In the genomic region with DNA sequence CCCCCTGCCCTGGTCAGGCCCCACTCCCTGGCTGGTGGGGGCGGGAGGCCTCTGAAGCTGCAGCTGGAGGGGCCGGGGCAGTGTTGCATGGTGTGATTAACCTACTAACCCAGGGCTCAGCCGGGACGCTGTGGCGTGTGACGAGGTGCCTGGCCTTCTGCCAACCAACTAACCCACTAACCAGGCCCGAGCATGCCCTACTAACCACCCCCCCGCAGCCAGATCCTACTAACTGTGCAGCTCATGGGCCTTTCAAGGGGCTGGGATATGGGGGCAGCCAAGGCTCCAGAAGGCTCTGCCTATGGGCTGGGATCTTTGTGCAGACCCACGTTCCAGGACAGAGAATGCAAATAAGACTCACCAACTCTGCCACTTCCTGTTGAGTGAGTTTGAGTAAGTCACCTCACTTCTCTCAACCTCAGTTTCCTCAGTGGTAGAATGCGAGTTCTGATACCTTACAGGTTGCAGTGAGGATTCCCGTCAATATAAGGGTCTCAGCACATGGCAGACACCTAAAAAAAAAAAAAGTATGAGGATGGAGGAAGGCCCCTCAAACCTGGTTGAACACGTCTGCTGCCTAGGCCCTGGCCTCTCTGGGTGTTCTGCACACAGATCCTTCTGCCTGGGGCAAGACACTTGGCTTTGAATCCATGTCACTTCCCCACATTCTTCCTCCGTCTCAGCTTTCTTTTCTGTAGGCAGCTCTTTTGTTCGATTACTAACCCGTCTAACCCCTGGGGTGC, we compare ENCODE assay signal across 9 cellular contexts.
DNase-seq lines count a peak whose midpoint lies in the region; ATAC-seq, FAIRE-seq and TF ChIP-seq lines count a peak whose summit lies in the region.
"Had no signal": no experiment of that assay in that cellular context is flagged by ENCODE, and none has a peak within 500 bp of the region (broad histone marks: within the 10 kb centered on the region; RNA-seq: fewer than 3 reads in every experiment).

No MANE protein-coding gene starts in this region.

- peak overlapping the region in 1 of 2 donors; percentile 90 for H3K4me3 ChIP-seq in muscle layer of duodenum (ENCODE audit: low read depth in 1 of 2, low read length in 2 of 2)

- H3K27me3 ChIP-seq in muscle layer of duodenum (ENCODE audit: low read depth, low read length): no peaks in the 10 kb centered on the region

- no peak for TF ChIP-seq POLR2A in H54 (IDR thresholded peaks at IDR 0.05; ENCODE audit: low read depth, low read length)

- peaks cover 7 to 30% of the 10 kb centered on the region in 2 donors for H3K4me1 ChIP-seq in muscle layer of duodenum (ENCODE audit: control insufficient read depth in 1 of 2, insufficient read depth in 2 of 2, low read length in 2 of 2)

- H3K27ac ChIP-seq in angular gyrus (ENCODE audit: low read depth, low read length): peak overlapping the region; percentile 95
- H3K27ac ChIP-seq in muscle layer of duodenum (ENCODE audit: low read length): peak overlapping the region; percentile 98

- peak; percentile 47 for ATAC-seq in stimulated activated naive CD8-positive, alpha-beta T cell treated with anti-CD3 and anti-CD28 coated beads, Interleukin-15, Interleukin-2, amounts not matched to agents 100 U/mL and 50 U/mL, for 24 hours

- H3K36me3 ChIP-seq in muscle layer of duodenum (ENCODE audit: control insufficient read depth in 1 of 2, insufficient read depth in 2 of 2, low read length in 2 of 2): peaks cover 0 to 7% of the 10 kb centered on the region in 2 donors

- H3K9me3 ChIP-seq in muscle layer of duodenum (ENCODE audit: control insufficient read depth in 1 of 2, low read length in 2 of 2): no peaks in the 10 kb centered on the region
- H3K9me3 ChIP-seq: A549 had no signal

- DNase-seq in NCI-H1417 (lab: John Stamatoyannopoulos, UW): peak; percentile 9 to 59 (median 52)
- DNase-seq in NCI-H1417 treated with DMSO at 0.1 percent for 48 hours (lab: John Stamatoyannopoulos, UW): no peak
- peak; percentile 41 to 81 (median 67) for DNase-seq in T-helper 1 cell
- DNase-seq in stimulated activated naive CD8-positive, alpha-beta T cell treated with anti-CD3 and anti-CD28 coated beads, Interleukin-15, Interleukin-2, amounts not matched to agents 100 U/mL and 50 U/mL, for 24 hours: peak; percentile 82
- DNase-seq in AG08395 (ENCODE audit: low spot score): no peak
- no peak for DNase-seq in H54 (ENCODE audit: insufficient read length, low spot score)

- FAIRE-seq in H54 (lab: Jason Lieb, UNC): no peak
- FAIRE-seq: A549 had no signal

Comparison
In these comparisons a context has a peak if more than half of its experiments do, and no peak if none do; other contexts are left out.
1. DNase-seq: peak in NCI-H1417 (3 of 3), T-helper 1 cell (5 of 5) and stimulated activated naive CD8-positive, alpha-beta T cell treated with anti-CD3 and anti-CD28 coated beads, Interleukin-15, Interleukin-2, amounts not matched to agents 100 U/mL and 50 U/mL, for 24 hours (single experiment); none in NCI-H1417 treated with DMSO at 0.1 percent for 48 hours (single experiment), AG08395 (single experiment) and H54 (single experiment).